In genomic region chr5:133360693-133361479, GRCh38 we compare ENCODE assay signal across 16 cellular contexts.
"Had no signal": no experiment of that assay in that cellular context is flagged by ENCODE, and none has a peak within 500 bp of the region (broad histone marks: within the 10 kb centered on the region; RNA-seq: fewer than 3 reads in every experiment).

No MANE protein-coding gene starts in this region.

- H3K4me1 Mint-ChIP-seq: activated CD8-positive, alpha-beta memory T cell treated with anti-CD3 and anti-CD28 coated beads, Interleukin-2, amount 10 ng/mL, durations not matched to agents 7 days and 5 days; activated naive CD8-positive, alpha-beta T cell treated with anti-CD3 and anti-CD28 coated beads, Interleukin-2, amount 50 U/mL, for 24 hours; immature natural killer cell had no signal

- H3K36me3 ChIP-seq: breast epithelium, lower lobe of right lung, transverse colon had no signal

- ATAC-seq: activated CD8-positive, alpha-beta memory T cell treated with anti-CD3 and anti-CD28 coated beads, Interleukin-2, amount 10 ng/mL, durations not matched to agents 7 days and 5 days; activated naive CD8-positive, alpha-beta T cell treated with anti-CD3 and anti-CD28 coated beads, Interleukin-2, amount 50 U/mL, for 24 hours; lower lobe of right lung; sciatic nerve; stimulated activated naive CD8-positive, alpha-beta T cell treated with anti-CD3 and anti-CD28 coated beads, Interleukin-15, Interleukin-2, amounts not matched to agents 100 U/mL and 50 U/mL, for 24 hours had no signal

- H3K36me3 Mint-ChIP-seq: activated CD8-positive, alpha-beta memory T cell treated with anti-CD3 and anti-CD28 coated beads, Interleukin-2, amount 10 ng/mL, durations not matched to agents 7 days and 5 days; immature natural killer cell had no signal

- H3K4me1 ChIP-seq: breast epithelium, lower lobe of right lung, transverse colon had no signal

- H3K4me3 Mint-ChIP-seq: activated CD8-positive, alpha-beta memory T cell treated with anti-CD3 and anti-CD28 coated beads, Interleukin-2, amount 10 ng/mL, durations not matched to agents 7 days and 5 days; activated naive CD4-positive, alpha-beta T cell treated with anti-CD3 and anti-CD28 coated beads for 36 hours; activated naive CD8-positive, alpha-beta T cell treated with anti-CD3 and anti-CD28 coated beads, Interleukin-2, amount 50 U/mL, for 24 hours; dendritic cell treated with granulocyte-macrophage colony-stimulating factor and Interleukin-4, amounts not matched to agents 40 ng/mL and 50 ng/mL, for 4 days; immature natural killer cell had no signal

- H3K4me3 ChIP-seq: breast epithelium, lower lobe of right lung, transverse colon had no signal

- H3K9me3 ChIP-seq: breast epithelium, lower lobe of right lung, transverse colon had no signal

- H3K27ac Mint-ChIP-seq: activated CD8-positive, alpha-beta memory T cell treated with anti-CD3 and anti-CD28 coated beads, Interleukin-2, amount 10 ng/mL, durations not matched to agents 7 days and 5 days; activated naive CD4-positive, alpha-beta T cell treated with anti-CD3 and anti-CD28 coated beads for 36 hours; activated naive CD8-positive, alpha-beta T cell treated with anti-CD3 and anti-CD28 coated beads, Interleukin-2, amount 50 U/mL, for 24 hours; activated T-helper 2 cell treated with anti-CD3 and anti-CD28 coated beads, Interferon-gamma antibody, Interleukin-2, Interleukin-4, amounts not matched to agents 10 μg/mL and 5 μg/mL and 100 μg/mL, durations not matched to agents 14 hours and 24 hours and 36 hours; dendritic cell treated with granulocyte-macrophage colony-stimulating factor and Interleukin-4, amounts not matched to agents 40 ng/mL and 50 ng/mL, for 4 days; immature natural killer cell; progenitor cell of endocrine pancreas had no signal

- DNase-seq: activated CD4-positive, alpha-beta T cell treated with anti-CD3 and anti-CD28 coated beads, Interleukin-2, amount 50 U/mL, for 48 hours; activated CD8-positive, alpha-beta memory T cell treated with anti-CD3 and anti-CD28 coated beads, Interleukin-2, amount 10 ng/mL, durations not matched to agents 7 days and 5 days; activated naive CD4-positive, alpha-beta T cell treated with anti-CD3 and anti-CD28 coated beads for 36 hours; activated naive CD8-positive, alpha-beta T cell treated with anti-CD3 and anti-CD28 coated beads, Interleukin-2, amount 50 U/mL, for 24 hours; activated T-cell treated with anti-CD3 and anti-CD28 coated beads, Interleukin-2, amount 50 U/mL, for 1 hour; aorta; immature natural killer cell; lower lobe of right lung; stimulated activated naive CD8-positive, alpha-beta T cell treated with anti-CD3 and anti-CD28 coated beads, Interleukin-15, Interleukin-2, amounts not matched to agents 100 U/mL and 50 U/mL, for 24 hours; transverse colon had no signal

- H3K27me3 ChIP-seq: breast epithelium, transverse colon had no signal

- H3K27ac ChIP-seq: breast epithelium, lower lobe of right lung, transverse colon, VCaP had no signal

- H3K9me3 Mint-ChIP-seq: activated naive CD4-positive, alpha-beta T cell treated with anti-CD3 and anti-CD28 coated beads for 36 hours; activated naive CD8-positive, alpha-beta T cell treated with anti-CD3 and anti-CD28 coated beads, Interleukin-2, amount 50 U/mL, for 24 hours; activated T-helper 2 cell treated with anti-CD3 and anti-CD28 coated beads, Interferon-gamma antibody, Interleukin-2, Interleukin-4, amounts not matched to agents 10 μg/mL and 5 μg/mL and 100 μg/mL, durations not matched to agents 14 hours and 24 hours and 36 hours; dendritic cell treated with granulocyte-macrophage colony-stimulating factor and Interleukin-4, amounts not matched to agents 40 ng/mL and 50 ng/mL, for 4 days; immature natural killer cell had no signal
